In the genomic region with DNA sequence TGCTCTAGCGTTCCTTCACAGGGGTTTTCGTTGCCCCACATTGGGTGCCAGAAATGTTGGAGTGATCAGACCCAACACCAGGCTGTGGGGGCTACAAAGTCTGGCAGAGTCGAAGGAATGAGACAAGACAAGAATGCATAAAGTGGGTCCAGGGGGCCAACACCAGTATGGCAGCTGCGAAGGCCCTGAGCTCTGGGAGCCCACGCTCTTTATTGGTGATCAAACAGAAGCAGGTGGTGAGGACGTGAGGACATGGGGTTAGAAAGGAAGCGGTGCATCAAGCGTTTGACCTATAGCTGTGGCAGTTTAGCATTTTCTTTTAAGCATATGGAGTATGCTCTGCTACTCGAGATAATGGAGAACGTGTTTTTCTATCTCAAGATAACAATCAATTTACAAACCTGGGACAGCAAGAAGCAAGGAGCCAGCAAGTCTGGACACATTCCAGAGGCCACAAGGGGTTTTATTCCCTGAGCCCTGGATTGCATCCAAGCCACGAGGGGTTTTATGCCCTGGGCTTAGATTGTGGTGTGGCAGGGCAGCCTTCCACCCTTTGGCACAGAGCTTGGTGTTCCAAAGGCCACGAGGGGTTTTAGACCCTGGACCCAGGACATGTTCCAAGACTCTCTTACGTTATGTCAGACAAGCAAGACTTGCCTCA, we compare ENCODE assay signal across 22 cellular contexts. TPM values are rescaled to one million over a fixed set of nuclear protein-coding genes. Genes with fewer than 3 reads are reported as not detected.
"Had no signal": no experiment of that assay in that cellular context is flagged by ENCODE, and none has a peak within 500 bp of the region (broad histone marks: within the 10 kb centered on the region; RNA-seq: fewer than 3 reads in every experiment).

No MANE protein-coding gene starts in this region.

- H3K27me3 Mint-ChIP-seq: activated CD8-positive, alpha-beta memory T cell treated with anti-CD3 and anti-CD28 coated beads, Interleukin-2, amount 10 ng/mL, durations not matched to agents 7 days and 5 days; activated naive CD4-positive, alpha-beta T cell treated with anti-CD3 and anti-CD28 coated beads, Interleukin-2, amount 10 ng/mL, durations not matched to agents 7 days and 5 days; activated naive CD8-positive, alpha-beta T cell treated with anti-CD3 and anti-CD28 coated beads for 36 hours had no signal

- H3K4me1 Mint-ChIP-seq: activated CD8-positive, alpha-beta memory T cell treated with anti-CD3 and anti-CD28 coated beads, Interleukin-2, amount 10 ng/mL, durations not matched to agents 7 days and 5 days; activated naive CD4-positive, alpha-beta T cell treated with anti-CD3 and anti-CD28 coated beads, Interleukin-2, amount 10 ng/mL, durations not matched to agents 7 days and 5 days; activated naive CD8-positive, alpha-beta T cell treated with anti-CD3 and anti-CD28 coated beads for 36 hours had no signal

- H3K36me3 ChIP-seq: brain microvascular endothelial cell, cardiac muscle cell, SJCRH30 had no signal

- H3K27me3 ChIP-seq: brain microvascular endothelial cell, cardiac muscle cell, SJCRH30 had no signal

- H3K27ac Mint-ChIP-seq: activated CD8-positive, alpha-beta memory T cell treated with anti-CD3 and anti-CD28 coated beads, Interleukin-2, amount 10 ng/mL, durations not matched to agents 7 days and 5 days; activated CD8-positive, alpha-beta T cell treated with anti-CD3 and anti-CD28 coated beads, Interleukin-2, amount 10 ng/mL, durations not matched to agents 7 days and 5 days; activated naive CD4-positive, alpha-beta T cell treated with anti-CD3 and anti-CD28 coated beads, Interleukin-2, amount 10 ng/mL, durations not matched to agents 7 days and 5 days; activated naive CD8-positive, alpha-beta T cell treated with anti-CD3 and anti-CD28 coated beads for 36 hours; activated T-cell treated with anti-CD3 and anti-CD28 coated beads, Interleukin-2, amount 50 U/mL, for 72 hours; activated T-helper 2 cell treated with anti-CD3 and anti-CD28 coated beads, Interferon-gamma antibody, Interleukin-2, Interleukin-4, amounts not matched to agents 10 μg/mL and 5 μg/mL and 100 μg/mL, durations not matched to agents 14 hours and 24 hours and 36 hours had no signal

- H3K4me3 Mint-ChIP-seq: activated CD8-positive, alpha-beta memory T cell treated with anti-CD3 and anti-CD28 coated beads, Interleukin-2, amount 10 ng/mL, durations not matched to agents 7 days and 5 days; activated CD8-positive, alpha-beta T cell treated with anti-CD3 and anti-CD28 coated beads, Interleukin-2, amount 10 ng/mL, durations not matched to agents 7 days and 5 days; activated naive CD4-positive, alpha-beta T cell treated with anti-CD3 and anti-CD28 coated beads, Interleukin-2, amount 10 ng/mL, durations not matched to agents 7 days and 5 days; activated naive CD8-positive, alpha-beta T cell treated with anti-CD3 and anti-CD28 coated beads for 36 hours; activated T-cell treated with anti-CD3 and anti-CD28 coated beads, Interleukin-2, amount 50 U/mL, for 72 hours had no signal

- H3K4me3 ChIP-seq: cardiac muscle cell, SJCRH30 had no signal

- H3K36me3 Mint-ChIP-seq: activated CD8-positive, alpha-beta memory T cell treated with anti-CD3 and anti-CD28 coated beads, Interleukin-2, amount 10 ng/mL, durations not matched to agents 7 days and 5 days; activated naive CD4-positive, alpha-beta T cell treated with anti-CD3 and anti-CD28 coated beads, Interleukin-2, amount 10 ng/mL, durations not matched to agents 7 days and 5 days had no signal

- H3K27ac ChIP-seq: brain microvascular endothelial cell, cardiac muscle cell, SJCRH30 had no signal

- DNase-seq: activated CD4-positive, alpha-beta T cell treated with anti-CD3 and anti-CD28 coated beads for 4 hours; activated CD8-positive, alpha-beta memory T cell treated with anti-CD3 and anti-CD28 coated beads, Interleukin-2, amount 10 ng/mL, durations not matched to agents 7 days and 5 days; activated CD8-positive, alpha-beta T cell treated with anti-CD3 and anti-CD28 coated beads, Interleukin-2, amount 10 ng/mL, durations not matched to agents 7 days and 5 days; activated gamma-delta T cell treated with Interleukin-2 at 50 U/mL for 16 hours; activated naive CD4-positive, alpha-beta T cell treated with anti-CD3 and anti-CD28 coated beads, Interleukin-2, amount 10 ng/mL, durations not matched to agents 7 days and 5 days; activated naive CD8-positive, alpha-beta T cell treated with anti-CD3 and anti-CD28 coated beads for 36 hours; activated T-cell treated with anti-CD3 and anti-CD28 coated beads, Interleukin-2, amount 50 U/mL, for 72 hours; brain microvascular endothelial cell; KG1; NCI-H1092; NCI-H1417; NCI-H1930; NCI-H2107; NCI-H2227 treated with DMSO at 0.1 percent for 48 hours; NCI-H510A; NCI-H526 treated with DMSO at 0.1 percent for 48 hours; NCI-H82; SK-N-SH; T-helper 1 cell had no signal

- H3K9me3 Mint-ChIP-seq: activated naive CD4-positive, alpha-beta T cell treated with anti-CD3 and anti-CD28 coated beads, Interleukin-2, amount 10 ng/mL, durations not matched to agents 7 days and 5 days; activated naive CD8-positive, alpha-beta T cell treated with anti-CD3 and anti-CD28 coated beads for 36 hours; activated T-cell treated with anti-CD3 and anti-CD28 coated beads, Interleukin-2, amount 50 U/mL, for 72 hours; activated T-helper 2 cell treated with anti-CD3 and anti-CD28 coated beads, Interferon-gamma antibody, Interleukin-2, Interleukin-4, amounts not matched to agents 10 μg/mL and 5 μg/mL and 100 μg/mL, durations not matched to agents 14 hours and 24 hours and 36 hours had no signal

- H3K9me3 ChIP-seq: SK-N-SH had no signal

- H3K4me2 ChIP-seq: SK-N-SH had no signal

- H3K9ac ChIP-seq: SK-N-SH had no signal

RNA-seq across cellular contexts. Expression of a gene that starts 3.9 kb away (rescaled TPM):
- polyA plus RNA-seq: cardiac muscle cell had no signal
